11 cellular contexts compared by ENCODE assay signal in genomic region chr14:61749264-61749663, GRCh38. TPM values are rescaled to one million over a fixed set of nuclear protein-coding genes. Genes with fewer than 3 reads are reported as not detected.
A peak's percentile ranks its signal among the peaks of the same experiment; 100 is the strongest.
DNase-seq lines count a peak whose midpoint lies in the region; ATAC-seq, FAIRE-seq and TF ChIP-seq lines count a peak whose summit lies in the region.
"Had no signal": no experiment of that assay in that cellular context is flagged by ENCODE, and none has a peak within 500 bp of the region (broad histone marks: within the 10 kb centered on the region; RNA-seq: fewer than 3 reads in every experiment).

No MANE protein-coding gene starts in this region.

- RAD21 ChIA-PET in GM12878 (lab: Charles Lee; ENCODE audit: unreplicated experiment) = interaction anchor here (0.7 to 10.8 kb wide), 26 partner anchors 9 to 452 kb away, joined by 3 to 102 read pairs (median 4); partner anchors contain the start of genes HIF1A and SNAPC1

- no peak for TF ChIP-seq EP300 in GM12878 (IDR thresholded peaks at IDR 0.05; ENCODE audit: borderline replicate concordance in 1 of 2, control insufficient read depth in 1 of 2, low read depth in 2 of 2, low read length in 2 of 2)

- H3K27me3 ChIP-seq in Karpas-422 (ENCODE audit: low read length) (no peaks in the 10 kb centered on the region), GM12878 (replicated peaks in 1 of 2; ENCODE audit: control insufficient read depth in 2 of 2, insufficient read depth in 2 of 2, low read length in 1 of 2) (no peaks in the 10 kb centered on the region), neural progenitor cell (no peaks in the 10 kb centered on the region)

- H3K4me1 Mint-ChIP-seq in natural killer cell (peaks cover 6 to 9% of the 10 kb centered on the region in 2 donors), neural progenitor cell (no peaks in the 10 kb centered on the region)

- no peak overlapping the region for H2AFZ ChIP-seq in Karpas-422 (ENCODE audit: low read length)
- H2AFZ ChIP-seq in GM12878 (ENCODE audit: control insufficient read depth, low read depth, low read length) = no peak overlapping the region
- H2AFZ ChIP-seq in neural progenitor cell (replicated peaks) = no peak overlapping the region

- no peaks in the 10 kb centered on the region for H3K9me2 ChIP-seq in Karpas-422 (replicated peaks; ENCODE audit: insufficient read depth, low read length)

- no peak for TF ChIP-seq CTCF in GM12878 (IDR thresholded peaks at IDR 0.05 in 2 of 3, conservative IDR thresholded peaks at IDR 0.05 in 1 of 3; ENCODE audit: control insufficient read depth in 2 of 3, extremely low read depth in 1 of 3, insufficient read depth in 1 of 3, low read depth in 3 of 3, low read length in 3 of 3)
- no peak for TF ChIP-seq CTCF in natural killer cell (IDR thresholded peaks at IDR 0.05)
- TF ChIP-seq CTCF in neural progenitor cell (IDR thresholded peaks at IDR 0.05) = no peak

- POLR2A ChIA-PET in GM12878 (lab: Charles Lee) = interaction anchor here (0.5 to 10.5 kb wide), 12 partner anchors 9 to 224 kb away, joined by 3 to 130 read pairs (median 4); partner anchors contain the start of genes HIF1A and SNAPC1

- SMC1A ChIA-PET in GM12878 (lab: Charles Lee; ENCODE audit: uncharacterized antibody, unreplicated experiment) = interaction anchor here (0.6 to 10.0 kb wide), 35 partner anchors 7 to 453 kb away, joined by 3 to 122 read pairs (median 6); partner anchors contain the start of gene SNAPC1

- peaks cover 87% of the 10 kb centered on the region for H3K4me1 ChIP-seq in Karpas-422 (ENCODE audit: low read length)
- H3K4me1 ChIP-seq in GM12878 (ENCODE audit: control insufficient read depth, insufficient read depth, low read length) = peaks cover 19% of the 10 kb centered on the region
- H3K4me1 ChIP-seq in neural progenitor cell = no peaks in the 10 kb centered on the region

- DNase-seq in DMS53 (lab: John Stamatoyannopoulos, UW) (peak; percentile 64), Karpas-422 (peak; percentile 59), GM12878 (ENCODE audit: low read depth, low spot score) (no peak), natural killer cell (no peak), mesenteric fat pad (ENCODE audit: low spot score) (no peak), neural progenitor cell (ENCODE audit: low spot score) (no peak), GDM1 (lab: John Stamatoyannopoulos, UW) (no peak)
- DNase-seq: central memory CD4-positive, alpha-beta T cell; stimulated activated CD4-positive, alpha-beta T cell treated with anti-CD3 and anti-CD28 coated beads, Interleukin-4, amount 100 ng/mL, for 24 hours had no signal

- no peaks in the 10 kb centered on the region for H3K9me3 Mint-ChIP-seq in natural killer cell
- H3K9me3 Mint-ChIP-seq in neural progenitor cell = no peaks in the 10 kb centered on the region

- peaks cover 48% of the 10 kb centered on the region for H3K36me3 ChIP-seq in Karpas-422 (ENCODE audit: insufficient read depth, low read length)
- H3K36me3 ChIP-seq in GM12878 (ENCODE audit: control insufficient read depth in 2 of 2, insufficient read depth in 2 of 2, low read length in 1 of 2) = peaks cover 0 to 23% of the 10 kb centered on the region in 2 experiments; a peak in 3 of 4 replicates
- H3K36me3 ChIP-seq in neural progenitor cell = peaks cover 30% of the 10 kb centered on the region

- in situ Hi-C loops in GM12878 (cut with MboI) = no loop called here

- ATAC-seq in GM12878 (no peak), natural killer cell (no peak), GM19035 (IDR thresholded peaks at IDR 0.05; ENCODE audit: unreplicated experiment) (no peak)

- no peak for TF ChIP-seq POLR2A in GM12878 (IDR thresholded peaks at IDR 0.05; ENCODE audit: low read depth, low read length)

- H3K9ac ChIP-seq in Karpas-422 (ENCODE audit: low read length) (peak overlapping the region; percentile 81), GM12878 (ENCODE audit: control insufficient read depth, insufficient read depth, low read length) (peak overlapping the region; percentile 50), neural progenitor cell (no peak overlapping the region)

- H3K9me3 ChIP-seq in Karpas-422 (ENCODE audit: low read length) (no peaks in the 10 kb centered on the region), GM12878 (replicated peaks; ENCODE audit: control insufficient read depth, insufficient read depth, low read length) (no peaks in the 10 kb centered on the region), neural progenitor cell (ENCODE audit: low read depth) (no peaks in the 10 kb centered on the region)

- intact Hi-C loops in GM12878 (cut with micrococcal nuclease; ENCODE audit: unreplicated experiment) = loop anchor here (10.0 kb wide), 1 partner anchor 454 kb away; no protein-coding TSS in a partner anchor
- intact Hi-C loops in natural killer cell (cut with micrococcal nuclease) = loop anchor here (10.0 kb wide), 1 partner anchor 54 kb away; the partner anchor contains the start of gene HIF1A

- CTCF ChIA-PET in GM12878 (lab: Yijun Ruan, JAX) = interaction anchor here (0.6 to 4.7 kb wide), 29 partner anchors 13 to 379 kb away, joined by 3 to 40 read pairs (median 4); partner anchors contain the start of genes HIF1A and SNAPC1

- no peak for TF ChIP-seq RAD21 in GM12878 (IDR thresholded peaks at IDR 0.05; ENCODE audit: insufficient read depth, low read depth, low read length)

- peak overlapping the region; percentile 90 for H3K27ac ChIP-seq in Karpas-422 (ENCODE audit: low read length)
- H3K27ac ChIP-seq in GM12878 (ENCODE audit: control insufficient read depth, insufficient read depth) = peak overlapping the region; percentile 59
- no peak overlapping the region for H3K27ac ChIP-seq in neural progenitor cell

- H3K4me3 ChIP-seq in Karpas-422 (ENCODE audit: low read length) = peak overlapping the region; percentile 80
- H3K4me3 ChIP-seq in GM12878 = peak overlapping the region; percentile 79
- H3K4me3 ChIP-seq in neural progenitor cell = no peak overlapping the region

- H3F3A ChIP-seq in neural progenitor cell (ENCODE audit: low read depth) = peaks cover 36% of the 10 kb centered on the region

- WGBS in GM12878 (ENCODE audit: insufficient coverage, insufficient replicate concordance, low lambda C conversion rate, missing lambda C conversion rate) = 50% methylated on average over 3 of the region's 3 CpGs

- peak; percentile 41 for FAIRE-seq in GM12878 (lab: Jason Lieb, UNC)
- FAIRE-seq: keratinocyte had no signal

- peak overlapping the region; percentile 90 for H3K4me3 Mint-ChIP-seq in natural killer cell
- no peak overlapping the region for H3K4me3 Mint-ChIP-seq in neural progenitor cell

- H4K20me1 ChIP-seq in Karpas-422 (ENCODE audit: insufficient read depth, low read depth, low read length) (peaks cover 27% of the 10 kb centered on the region), GM12878 (ENCODE audit: control insufficient read depth, insufficient read depth) (no peaks in the 10 kb centered on the region), neural progenitor cell (ENCODE audit: low read depth) (peaks cover 2% of the 10 kb centered on the region)

- H3K79me2 ChIP-seq in Karpas-422 (ENCODE audit: low read length) = peaks cover 65% of the 10 kb centered on the region
- H3K79me2 ChIP-seq in GM12878 (ENCODE audit: control insufficient read depth, insufficient read depth, low read length) = peaks cover 69% of the 10 kb centered on the region
- H3K79me2 ChIP-seq in neural progenitor cell (ENCODE audit: low read depth) = no peaks in the 10 kb centered on the region

- no TSS peak for BruUV-seq in GM12878 (replicated peaks; lab: Mats Ljungman, UMichigan)

- H3K27ac Mint-ChIP-seq in natural killer cell (peak overlapping the region in 1 of 2 donors; percentile 71), neural progenitor cell (no peak overlapping the region)

- H3K27me3 Mint-ChIP-seq in natural killer cell (ENCODE audit: low read depth in 2 of 2) = no peaks in the 10 kb centered on the region
- H3K27me3 Mint-ChIP-seq in neural progenitor cell (ENCODE audit: insufficient read depth, low read depth) = no peaks in the 10 kb centered on the region

- H3K36me3 Mint-ChIP-seq in natural killer cell = peaks cover 9% of the 10 kb centered on the region
- H3K36me3 Mint-ChIP-seq in neural progenitor cell = peaks cover 22% of the 10 kb centered on the region

- H3K4me2 ChIP-seq in Karpas-422 (ENCODE audit: low read depth, low read length, poor library complexity, severe bottlenecking) (peak overlapping the region; percentile 82), GM12878 (ENCODE audit: control insufficient read depth, insufficient read depth) (peak overlapping the region; percentile 72), neural progenitor cell (no peak overlapping the region)

RNA-seq across cellular contexts. Expression of gene SNAPC1, which starts 13.0 kb away (rescaled TPM):
- total RNA-seq in Karpas-422 (2014; rRNA removed; shearing (Covaris generic); ENCODE audit: low replicate concordance) = 32.7 and 33.4 TPM in 2 replicates
- total RNA-seq in GM12878 (2013; cell fraction: nucleolus; rRNA removed) = 13.3 and 15.0 TPM in 2 replicates
- total RNA-seq in GM12878 (2014; rRNA removed) (4.5 and 4.9 TPM in 2 replicates), GM12878 (2014; rRNA removed; fragmentation: Illumina TruSeq; extraction: Trizol) (8.1 and 9.9 TPM in 2 replicates), GM12878 (2021) (4.5 and 4.7 TPM in 2 replicates), natural killer cell (1 to 10 TPM; 2.2 to 2.4 (median 2.2) TPM), mesenteric fat pad (6.4 TPM), neural progenitor cell (ENCODE audit: low replicate concordance) (17.5 and 27.8 TPM in 2 replicates)
- 1.8 TPM for polyA plus RNA-seq in GM12878 (2011; ENCODE audit: low read depth)
- polyA plus RNA-seq in GM12878 (2011; rRNA removed) (12.0 and 22.9 TPM in 2 replicates), GM12878 (2014; fragmentation: Illumina TruSeq; extraction: Trizol) (7.9 and 9.6 TPM in 2 replicates), GM12878 (2014; fragmentation: Nextera tagmentation; extraction: Ambion mirVana) (1 to 10 TPM; 5.2 to 7.0 TPM), GM12878 (2014; rRNA removed) (3.6 and 5.6 TPM in 2 replicates), GM12878 (2016; fragmentation: Nextera tagmentation; extraction: Ambion mirVana) (10 to 100 TPM in 1 of 2 experiments, 1 to 10 TPM in 1; 9.0 to 10.1 TPM)
- 4.4 and 6.9 TPM in 2 replicates for polyA plus RNA-seq in GM12878 (2011; cell fraction: cytosol; rRNA removed)
- 3.6 and 4.2 TPM in 2 replicates for polyA plus RNA-seq in GM12878 (2011; cell fraction: nucleus; rRNA removed)
- 2.8 and 6.6 TPM in 2 replicates for polyA plus RNA-seq in GM12878 (2012)
- polyA minus RNA-seq in GM12878 (2011; rRNA and poly(A)+ RNA removed) = 2.0 and 2.6 TPM in 2 replicates
- polyA minus RNA-seq in GM12878 (2011; cell fraction: cytosol; rRNA and poly(A)+ RNA removed) = 2.4 and 3.1 TPM in 2 replicates
- 1.8 and 2.1 TPM in 2 replicates for polyA minus RNA-seq in GM12878 (2011; cell fraction: nucleus; rRNA and poly(A)+ RNA removed)

RNA-seq across cellular contexts. Expression of gene HIF1A, which starts 54.0 kb away (rescaled TPM):
- 111 and 233 TPM in 2 replicates for total RNA-seq in Karpas-422 (2014; rRNA removed; shearing (Covaris generic); ENCODE audit: low replicate concordance)
- 247 and 270 TPM in 2 replicates for total RNA-seq in GM12878 (2013; cell fraction: nucleolus; rRNA removed)
- total RNA-seq in GM12878 (2014; rRNA removed) (89.4 and 91.4 TPM in 2 replicates), GM12878 (2014; rRNA removed; fragmentation: Illumina TruSeq; extraction: Trizol) (90.7 and 91.9 TPM in 2 replicates), GM12878 (2021) (80.7 and 84.4 TPM in 2 replicates), natural killer cell (100 to 1,000 TPM; 174 to 184 (median 177) TPM), mesenteric fat pad (207 TPM), neural progenitor cell (ENCODE audit: low replicate concordance) (185 and 299 TPM in 2 replicates)
- polyA plus RNA-seq in GM12878 (2011; ENCODE audit: low read depth) = 22.3 TPM
- polyA plus RNA-seq in GM12878 (2011; rRNA removed) (97.0 and 107 TPM in 2 replicates), GM12878 (2014; fragmentation: Illumina TruSeq; extraction: Trizol) (83.3 and 103 TPM in 2 replicates), GM12878 (2014; fragmentation: Nextera tagmentation; extraction: Ambion mirVana) (10 to 100 TPM; 18.3 to 22.3 TPM), GM12878 (2014; rRNA removed) (51.9 and 65.7 TPM in 2 replicates), GM12878 (2016; fragmentation: Nextera tagmentation; extraction: Ambion mirVana) (10 to 100 TPM; 66.7 to 69.9 TPM)
- 37.8 and 42.2 TPM in 2 replicates for polyA plus RNA-seq in GM12878 (2011; cell fraction: cytosol; rRNA removed)
- 38.9 and 57.4 TPM in 2 replicates for polyA plus RNA-seq in GM12878 (2011; cell fraction: nucleus; rRNA removed)
- 32.0 and 35.6 TPM in 2 replicates for polyA plus RNA-seq in GM12878 (2012)
- 55.7 and 109 TPM in 2 replicates for polyA minus RNA-seq in GM12878 (2011; rRNA and poly(A)+ RNA removed)
- 47.4 and 47.5 TPM in 2 replicates for polyA minus RNA-seq in GM12878 (2011; cell fraction: cytosol; rRNA and poly(A)+ RNA removed)
- polyA minus RNA-seq in GM12878 (2011; cell fraction: nucleus; rRNA and poly(A)+ RNA removed) = 58.2 and 99.9 TPM in 2 replicates

Comparison
In these comparisons a context has a peak if more than half of its experiments do, and no peak if none do; other contexts are left out.
1. DNase-seq: peak in DMS53 (single experiment) and Karpas-422 (single experiment); none in GM12878 (single experiment), natural killer cell (single experiment), mesenteric fat pad (single experiment), neural progenitor cell (single experiment) and GDM1 (single experiment).